Comparison of ENCODE assay signal across 1 cellular context in genomic region chr5:138575194-138576015, GRCh38.
A peak's percentile ranks its signal among the peaks of the same experiment; 100 is the strongest.
TF ChIP-seq lines count a peak whose summit lies in the region.

Gene HSPA9 (minus strand): TSS chr5:138575401. CDS start chr5:138575318, 83 bp downstream.

TF ChIP-seq in K562, 482 proteins besides CTCF, POLR2A, EP300 and RAD21 (continued from another document and continues in another):
- TF ChIP-seq E2F4 (CRISPR knock-in tag; IDR thresholded peaks at IDR 0.05; ENCODE audit: low read depth) (0 out of 2 replicates have a peak, but pooled peaks have one; percentile 34), RBM39 (optimal IDR thresholded peaks at IDR 0.05; ENCODE audit: low read depth, low read length) (no peak), ZBTB11 (CRISPR knock-in tag; IDR thresholded peaks at IDR 0.05) (peak in 1 of 3 experiments; percentile 88; a peak in 2 of 6 replicates), ZNF23 (CRISPR knock-in tag; IDR thresholded peaks at IDR 0.05) (no peak), ZFP30 (CRISPR knock-in tag; IDR thresholded peaks at IDR 0.05; ENCODE audit: borderline replicate concordance) (no peak), LCOR (CRISPR knock-in tag; IDR thresholded peaks at IDR 0.05) (peak; percentile 78; the same call in 1 of the 2 replicates), DACH1 (IDR thresholded peaks at IDR 0.05; ENCODE audit: partially characterized antibody) (peak; percentile 99), HDGF (IDR thresholded peaks at IDR 0.05) (no peak), ETS2 (tag; IDR thresholded peaks at IDR 0.05; ENCODE audit: borderline replicate concordance, poor library complexity, severe bottlenecking) (no peak), HINFP (tag; conservative IDR thresholded peaks at IDR 0.05; ENCODE audit: low read depth) (no peak), ZC3H4 (CRISPR knock-in tag; IDR thresholded peaks at IDR 0.05; ENCODE audit: borderline replicate concordance) (no peak), ZFX (CRISPR knock-in tag; IDR thresholded peaks at IDR 0.05) (peak; percentile 97), SAFB2 (IDR thresholded peaks at IDR 0.05; ENCODE audit: borderline replicate concordance, low read depth, low read length, severe bottlenecking) (no peak), EP400 (IDR thresholded peaks at IDR 0.05) (peak; percentile 100), KAT8 (IDR thresholded peaks at IDR 0.05; ENCODE audit: low read depth) (no peak), THRB (CRISPR knock-in tag; conservative IDR thresholded peaks at IDR 0.05) (0 out of 2 replicates have a peak, but pooled peaks have one; percentile 5), SMAD2 (IDR thresholded peaks at IDR 0.05; ENCODE audit: low read depth, low read length) (no peak), RREB1 (CRISPR knock-in tag; IDR thresholded peaks at IDR 0.05) (no peak), HMG20A (CRISPR knock-in tag; conservative IDR thresholded peaks at IDR 0.05) (no peak), ZZZ3 (IDR thresholded peaks at IDR 0.05) (no peak), HDAC1 (IDR thresholded peaks at IDR 0.05) (peak; percentile 79 to 99; a peak in 3 of 4 replicates), NCOA2 (IDR thresholded peaks at IDR 0.05; ENCODE audit: partially characterized antibody in 2 of 2) (peak in 1 of 2 experiments; percentile 100), PATZ1 (CRISPR knock-in tag; IDR thresholded peaks at IDR 0.05; ENCODE audit: borderline replicate concordance) (no peak), HIVEP1 (CRISPR knock-in tag; IDR thresholded peaks at IDR 0.05) (no peak), SMARCC2 (IDR thresholded peaks at IDR 0.05; ENCODE audit: low read depth) (no peak), NFYB (IDR thresholded peaks at IDR 0.05; ENCODE audit: extremely low read depth, insufficient read length) (no peak), ATF6 (CRISPR knock-in tag; IDR thresholded peaks at IDR 0.05) (0 out of 2 replicates have a peak, but pooled peaks have one; percentile 91), PTBP1 (IDR thresholded peaks at IDR 0.05; ENCODE audit: low read depth, low read length) (0 out of 2 replicates have a peak, but pooled peaks have one; percentile 53), SIN3A (IDR thresholded peaks at IDR 0.05; ENCODE audit: borderline replicate concordance in 2 of 2, control insufficient read depth in 1 of 2, low read depth in 2 of 2, low read length in 2 of 2) (peak; percentile 37 to 97; a peak in 3 of 4 replicates), GATAD2A (IDR thresholded peaks at IDR 0.05) (no peak), ZNF740 (CRISPR knock-in tag; IDR thresholded peaks at IDR 0.05) (peak; percentile 98), ZNF740 (tag; IDR thresholded peaks at IDR 0.05) (peak in 1 of 2 experiments; percentile 68; a peak in 1 of 4 replicates), ZMIZ1 (IDR thresholded peaks at IDR 0.05; ENCODE audit: low read depth in 2 of 2, low read length in 2 of 2) (no peak), FOXJ3 (CRISPR knock-in tag; IDR thresholded peaks at IDR 0.05) (no peak), NR2C1 (IDR thresholded peaks at IDR 0.05) (peak; percentile 85), NR2C1 (tag; IDR thresholded peaks at IDR 0.05) (peak; percentile 92), ZNF696 (CRISPR knock-in tag; conservative IDR thresholded peaks at IDR 0.05) (no peak), RBM15 (IDR thresholded peaks at IDR 0.05; ENCODE audit: insufficient read depth, low read length) (no peak), CAMTA2 (CRISPR knock-in tag; conservative IDR thresholded peaks at IDR 0.05) (no peak)
